Comparison of ENCODE assay signal across 2 cellular contexts in genomic region chr5:175096469-175097185, GRCh38.
TF ChIP-seq lines count a peak whose summit lies in the region.

No MANE protein-coding gene starts in this region.

TF ChIP-seq in liver, 16 proteins besides CTCF, POLR2A, EP300 and RAD21 (continued from another document):
- TF ChIP-seq ZBTB33 (IDR thresholded peaks at IDR 0.05) (no peak), YY1 (IDR thresholded peaks at IDR 0.05) (peak; percentile 45), FOXA1 (IDR thresholded peaks at IDR 0.05) (no peak), REST (IDR thresholded peaks at IDR 0.05) (no peak), NR2F2 (IDR thresholded peaks at IDR 0.05) (no peak), SP1 (IDR thresholded peaks at IDR 0.05) (peak; percentile 42), ATF3 (IDR thresholded peaks at IDR 0.05) (peak; percentile 37), FOXA2 (IDR thresholded peaks at IDR 0.05) (no peak)

TF ChIP-seq in HepG2, 621 proteins besides CTCF, POLR2A, EP300 and RAD21 (continued from another document):
- no peak for TF ChIP-seq SIX1 (CRISPR knock-in tag; IDR thresholded peaks at IDR 0.05; ENCODE audit: borderline replicate concordance)
- no peak for TF ChIP-seq ZBTB8A (CRISPR knock-in tag; IDR thresholded peaks at IDR 0.05; ENCODE audit: borderline replicate concordance, low read depth)
- no peak for TF ChIP-seq ZNF781 (CRISPR knock-in tag; IDR thresholded peaks at IDR 0.05; ENCODE audit: borderline replicate concordance, not compliant biosample characterization)
- TF ChIP-seq HOMEZ (CRISPR knock-in tag; IDR thresholded peaks at IDR 0.05; ENCODE audit: low read depth), result no peak
- no peak for TF ChIP-seq FLYWCH1 (CRISPR knock-in tag; IDR thresholded peaks at IDR 0.05)
- TF ChIP-seq SP2 (CRISPR knock-in tag; IDR thresholded peaks at IDR 0.05), result no peak
- TF ChIP-seq MIXL1 (CRISPR knock-in tag; IDR thresholded peaks at IDR 0.05), result no peak
- TF ChIP-seq ZNF790 (CRISPR knock-in tag; IDR thresholded peaks at IDR 0.05; ENCODE audit: borderline replicate concordance), result no peak
- no peak for TF ChIP-seq TBX2 (CRISPR knock-in tag; IDR thresholded peaks at IDR 0.05; ENCODE audit: borderline replicate concordance)
- TF ChIP-seq ZFP1 (CRISPR knock-in tag; IDR thresholded peaks at IDR 0.05), result no peak
- no peak for TF ChIP-seq MTA3 (CRISPR knock-in tag; IDR thresholded peaks at IDR 0.05)
- no peak for TF ChIP-seq ZUFSP (CRISPR knock-in tag; IDR thresholded peaks at IDR 0.05; ENCODE audit: borderline replicate concordance)
- no peak for TF ChIP-seq ZNF569 (CRISPR knock-in tag; IDR thresholded peaks at IDR 0.05; ENCODE audit: borderline replicate concordance)
- no peak for TF ChIP-seq HDAC1 (CRISPR knock-in tag; IDR thresholded peaks at IDR 0.05)
- TF ChIP-seq ZFP36L2 (CRISPR knock-in tag; IDR thresholded peaks at IDR 0.05), result no peak
